ENCODE assay signal across 1 cellular context in the genomic region with DNA sequence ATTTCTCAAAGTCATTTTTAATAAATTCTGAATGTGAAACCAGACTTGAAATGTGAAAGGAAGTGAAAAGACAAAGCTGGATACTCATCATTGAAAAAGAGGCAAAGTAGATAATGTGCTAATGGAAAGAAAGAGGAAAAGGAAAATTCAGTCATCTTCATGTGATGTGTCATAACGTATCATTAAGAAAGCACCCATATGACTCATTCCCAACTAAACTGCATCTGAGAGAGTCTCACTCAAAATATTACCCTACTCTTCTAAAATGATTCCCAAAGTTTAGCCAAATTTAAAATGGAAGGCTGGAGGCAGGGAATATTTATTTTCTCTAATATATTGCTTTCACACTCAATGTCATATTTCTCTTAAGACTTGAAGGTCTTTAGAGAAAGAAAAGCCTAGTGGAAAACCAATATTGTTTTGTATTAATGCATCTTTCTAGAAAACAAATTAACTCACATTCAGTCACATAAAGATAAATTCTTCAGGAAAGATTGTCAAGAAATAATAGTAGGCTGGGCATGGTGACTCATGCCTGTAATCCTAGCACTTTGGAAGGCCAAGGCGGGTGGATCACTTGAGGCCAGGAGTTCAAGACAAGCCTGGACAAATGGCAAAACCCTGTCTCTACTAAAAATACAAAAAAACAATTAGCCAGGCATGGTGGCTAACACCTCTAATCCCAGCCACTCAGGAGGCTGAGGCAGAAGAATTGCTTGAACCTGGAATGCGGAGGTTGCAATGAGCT.
TF ChIP-seq lines count a peak whose summit lies in the region.

No MANE protein-coding gene starts in this region.

TF ChIP-seq in HCT116, 20 proteins besides CTCF, POLR2A, EP300 and RAD21 (continued from another document):
- TF ChIP-seq, protein P1, sequence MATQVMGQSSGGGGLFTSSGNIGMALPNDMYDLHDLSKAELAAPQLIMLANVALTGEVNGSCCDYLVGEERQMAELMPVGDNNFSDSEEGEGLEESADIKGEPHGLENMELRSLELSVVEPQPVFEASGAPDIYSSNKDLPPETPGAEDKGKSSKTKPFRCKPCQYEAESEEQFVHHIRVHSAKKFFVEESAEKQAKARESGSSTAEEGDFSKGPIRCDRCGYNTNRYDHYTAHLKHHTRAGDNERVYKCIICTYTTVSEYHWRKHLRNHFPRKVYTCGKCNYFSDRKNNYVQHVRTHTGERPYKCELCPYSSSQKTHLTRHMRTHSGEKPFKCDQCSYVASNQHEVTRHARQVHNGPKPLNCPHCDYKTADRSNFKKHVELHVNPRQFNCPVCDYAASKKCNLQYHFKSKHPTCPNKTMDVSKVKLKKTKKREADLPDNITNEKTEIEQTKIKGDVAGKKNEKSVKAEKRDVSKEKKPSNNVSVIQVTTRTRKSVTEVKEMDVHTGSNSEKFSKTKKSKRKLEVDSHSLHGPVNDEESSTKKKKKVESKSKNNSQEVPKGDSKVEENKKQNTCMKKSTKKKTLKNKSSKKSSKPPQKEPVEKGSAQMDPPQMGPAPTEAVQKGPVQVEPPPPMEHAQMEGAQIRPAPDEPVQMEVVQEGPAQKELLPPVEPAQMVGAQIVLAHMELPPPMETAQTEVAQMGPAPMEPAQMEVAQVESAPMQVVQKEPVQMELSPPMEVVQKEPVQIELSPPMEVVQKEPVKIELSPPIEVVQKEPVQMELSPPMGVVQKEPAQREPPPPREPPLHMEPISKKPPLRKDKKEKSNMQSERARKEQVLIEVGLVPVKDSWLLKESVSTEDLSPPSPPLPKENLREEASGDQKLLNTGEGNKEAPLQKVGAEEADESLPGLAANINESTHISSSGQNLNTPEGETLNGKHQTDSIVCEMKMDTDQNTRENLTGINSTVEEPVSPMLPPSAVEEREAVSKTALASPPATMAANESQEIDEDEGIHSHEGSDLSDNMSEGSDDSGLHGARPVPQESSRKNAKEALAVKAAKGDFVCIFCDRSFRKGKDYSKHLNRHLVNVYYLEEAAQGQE (IDR thresholded peaks at IDR 0.05; ENCODE audit: low read depth) = no peak
- TF ChIP-seq, protein P2, sequence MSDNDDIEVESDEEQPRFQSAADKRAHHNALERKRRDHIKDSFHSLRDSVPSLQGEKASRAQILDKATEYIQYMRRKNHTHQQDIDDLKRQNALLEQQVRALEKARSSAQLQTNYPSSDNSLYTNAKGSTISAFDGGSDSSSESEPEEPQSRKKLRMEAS (IDR thresholded peaks at IDR 0.05) = peak; percentile 15; the same call in 1 of the 2 replicates
- TF ChIP-seq, protein P3, sequence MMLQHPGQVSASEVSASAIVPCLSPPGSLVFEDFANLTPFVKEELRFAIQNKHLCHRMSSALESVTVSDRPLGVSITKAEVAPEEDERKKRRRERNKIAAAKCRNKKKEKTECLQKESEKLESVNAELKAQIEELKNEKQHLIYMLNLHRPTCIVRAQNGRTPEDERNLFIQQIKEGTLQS (IDR thresholded peaks at IDR 0.05) = no peak
- no peak; the same call in 1 of the 2 replicates for TF ChIP-seq CEBPB (IDR thresholded peaks at IDR 0.05; ENCODE audit: low read depth)
- TF ChIP-seq ZNF274 (IDR thresholded peaks at IDR 0.05; ENCODE audit: low read depth, low read length) = no peak
- no peak for TF ChIP-seq YY1 (IDR thresholded peaks at IDR 0.05; ENCODE audit: extremely low read depth, insufficient replicate concordance, low read depth, low read length)
- TF ChIP-seq ELF1 (IDR thresholded peaks at IDR 0.05; ENCODE audit: borderline replicate concordance, low read depth) = no peak
- TF ChIP-seq FOSL1 (IDR thresholded peaks at IDR 0.05; ENCODE audit: low read depth) = peak; percentile 71
- TF ChIP-seq CBX3 (IDR thresholded peaks at IDR 0.05; ENCODE audit: low read depth) = no peak
- 0 out of 2 replicates have a peak, but pooled peaks have one; percentile 16 for TF ChIP-seq SP1 (IDR thresholded peaks at IDR 0.05; ENCODE audit: low read depth)
- TF ChIP-seq SRF (IDR thresholded peaks at IDR 0.05; ENCODE audit: low read depth) = no peak
- no peak for TF ChIP-seq EZH2phosphoT487 (IDR thresholded peaks at IDR 0.05; ENCODE audit: borderline replicate concordance)
- no peak for TF ChIP-seq SIN3A (IDR thresholded peaks at IDR 0.05; ENCODE audit: low read depth)
